Comparison of ENCODE assay signal across 22 cellular contexts in the genomic region with DNA sequence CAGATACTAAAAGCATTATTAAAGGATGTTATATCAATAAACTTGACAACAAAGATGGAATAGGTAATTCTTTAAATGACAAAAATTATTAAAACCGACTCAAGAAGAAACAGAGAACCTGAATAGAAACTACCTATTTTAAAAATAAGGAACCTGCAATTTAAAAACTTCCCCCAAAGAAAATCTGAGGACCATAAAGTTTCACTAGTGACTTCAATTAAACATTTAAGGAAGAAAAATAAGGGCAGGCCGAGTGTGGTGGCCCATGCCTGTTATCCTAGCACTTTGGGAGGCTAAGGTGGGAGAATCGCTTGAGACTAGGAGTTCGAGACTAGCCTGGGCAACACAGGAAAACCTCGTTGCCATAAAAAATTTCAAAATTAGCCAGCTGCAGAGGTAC.
"Had no signal": no experiment of that assay in that cellular context is flagged by ENCODE, and none has a peak within 500 bp of the region (broad histone marks: within the 10 kb centered on the region; RNA-seq: fewer than 3 reads in every experiment).

No MANE protein-coding gene starts in this region.

- H3K4me3 Mint-ChIP-seq: activated CD8-positive, alpha-beta T cell treated with anti-CD3 and anti-CD28 coated beads for 36 hours; activated T-cell treated with anti-CD3 and anti-CD28 coated beads, Interleukin-2, amount 50 U/mL, for 4 hours; activated T-helper 17 cell treated with anti-CD3 and anti-CD28 coated beads, Interleukin-2, amount 50 U/mL, for 72 hours; effector memory CD8-positive, alpha-beta T cell; natural killer cell; neural progenitor cell had no signal

- ATAC-seq: activated CD8-positive, alpha-beta T cell treated with anti-CD3 and anti-CD28 coated beads for 36 hours; activated T-cell treated with anti-CD3 and anti-CD28 coated beads, Interleukin-2, amount 50 U/mL, for 4 hours; activated T-helper 17 cell treated with anti-CD3 and anti-CD28 coated beads, Interleukin-2, amount 50 U/mL, for 72 hours; effector memory CD8-positive, alpha-beta T cell; heart left ventricle; natural killer cell had no signal

- H3K9me3 Mint-ChIP-seq: activated CD8-positive, alpha-beta T cell treated with anti-CD3 and anti-CD28 coated beads for 36 hours; activated T-cell treated with anti-CD3 and anti-CD28 coated beads, Interleukin-2, amount 50 U/mL, for 4 hours; activated T-helper 17 cell treated with anti-CD3 and anti-CD28 coated beads, Interleukin-2, amount 50 U/mL, for 72 hours; effector memory CD8-positive, alpha-beta T cell; natural killer cell; neural progenitor cell had no signal

- H3K27me3 Mint-ChIP-seq: activated T-helper 17 cell treated with anti-CD3 and anti-CD28 coated beads, Interleukin-2, amount 50 U/mL, for 72 hours; effector memory CD8-positive, alpha-beta T cell had no signal

- DNase-seq: activated CD4-positive, alpha-beta T cell treated with anti-CD3 and anti-CD28 coated beads for 1 hour; activated CD4-positive, alpha-beta T cell treated with anti-CD3 and anti-CD28 coated beads, Interleukin-2, amount 50 U/mL, for 1 hour; activated CD8-positive, alpha-beta T cell treated with anti-CD3 and anti-CD28 coated beads for 36 hours; activated gamma-delta T cell treated with Interleukin-2 at 50 U/mL for 16 hours; activated naive CD4-positive, alpha-beta T cell treated with anti-CD3 and anti-CD28 coated beads, Interleukin-2, amount 50 U/mL, for 16 hours; activated T-cell treated with anti-CD3 and anti-CD28 coated beads, Interleukin-2, amount 50 U/mL, for 4 hours; amniotic stem cell; brain microvascular endothelial cell; cortex of kidney; effector memory CD8-positive, alpha-beta T cell; erythroblast; heart left ventricle; midbrain; natural killer cell; occipital lobe; stimulated activated CD4-positive, alpha-beta T cell treated with anti-CD3 and anti-CD28 coated beads, Interleukin-1b, Interleukin-23, amount 100 ng/mL, for 48 hours; stimulated activated CD4-positive, alpha-beta T cell treated with anti-CD3 and anti-CD28 coated beads, Interleukin-4, amount 100 ng/mL, for 4 hours; stimulated activated CD8-positive, alpha-beta memory T cell treated with anti-CD3 and anti-CD28 coated beads, Interleukin-4, amount 100 ng/mL, for 48 hours; stimulated activated naive CD4-positive, alpha-beta T cell; tibial artery had no signal

- H3K36me3 Mint-ChIP-seq: natural killer cell had no signal

- H3K4me1 Mint-ChIP-seq: activated T-helper 17 cell treated with anti-CD3 and anti-CD28 coated beads, Interleukin-2, amount 50 U/mL, for 72 hours; natural killer cell had no signal

- H3K27ac Mint-ChIP-seq: activated CD8-positive, alpha-beta T cell treated with anti-CD3 and anti-CD28 coated beads for 36 hours; activated T-helper 17 cell treated with anti-CD3 and anti-CD28 coated beads, Interleukin-2, amount 50 U/mL, for 72 hours; effector memory CD8-positive, alpha-beta T cell; natural killer cell had no signal
